Comparison of ENCODE assay signal across 1 cellular context in genomic region chr4:7655267-7655548, GRCh38.
TF ChIP-seq lines count a peak whose summit lies in the region.

No MANE protein-coding gene starts in this region.

TF ChIP-seq in IMR-90, 13 proteins besides CTCF, POLR2A, EP300 and RAD21:
- TF ChIP-seq NFE2L2 (IDR thresholded peaks at IDR 0.05; ENCODE audit: low read depth, low read length) (no peak), RFX5 (IDR thresholded peaks at IDR 0.05; ENCODE audit: low read depth, low read length) (no peak), MAFK (IDR thresholded peaks at IDR 0.05; ENCODE audit: low read depth, low read length) (no peak), ELK1 (IDR thresholded peaks at IDR 0.05; ENCODE audit: borderline replicate concordance, low read depth, low read length) (no peak), CHD1 (IDR thresholded peaks at IDR 0.05; ENCODE audit: low read depth, low read length) (no peak), RCOR1 (IDR thresholded peaks at IDR 0.05; ENCODE audit: insufficient replicate concordance, low read length) (no peak), USF2 (IDR thresholded peaks at IDR 0.05; ENCODE audit: low read depth, low read length) (no peak), BHLHE40 (IDR thresholded peaks at IDR 0.05; ENCODE audit: low read depth, low read length) (no peak), MAZ (IDR thresholded peaks at IDR 0.05; ENCODE audit: borderline replicate concordance, low read depth, low read length) (no peak), SMC3 (IDR thresholded peaks at IDR 0.05; ENCODE audit: low read depth, low read length) (no peak), CEBPB (IDR thresholded peaks at IDR 0.05; ENCODE audit: low read depth, low read length) (no peak), MXI1 (IDR thresholded peaks at IDR 0.05; ENCODE audit: borderline replicate concordance, low read depth, low read length) (no peak), FOS (IDR thresholded peaks at IDR 0.05; ENCODE audit: low read depth, low read length) (no peak)
